1 cellular context compared by ENCODE assay signal in the genomic region with DNA sequence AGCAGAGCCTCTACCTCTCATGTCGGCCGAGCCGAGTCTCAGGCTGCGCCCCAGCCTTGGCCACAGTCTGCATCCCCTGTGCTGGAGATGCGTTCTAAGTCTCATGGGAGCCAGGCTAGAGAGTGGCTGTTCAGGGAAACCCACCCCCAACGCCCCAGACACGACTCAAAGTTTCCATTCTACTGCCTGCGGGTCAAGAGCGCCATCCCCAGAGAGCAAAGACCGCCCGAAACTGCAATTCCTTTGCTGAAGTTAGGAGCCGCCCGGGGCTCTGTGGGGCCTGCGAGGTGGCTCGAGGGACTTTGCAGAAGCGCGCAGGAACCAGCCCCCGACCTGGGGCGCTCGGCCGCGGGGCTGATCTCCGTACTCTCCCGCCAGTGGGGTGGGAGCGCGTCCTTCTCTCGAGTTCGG.
TF ChIP-seq lines count a peak whose summit lies in the region.

No MANE protein-coding gene starts in this region.

TF ChIP-seq in GM12878, 131 proteins besides CTCF, POLR2A, EP300 and RAD21:
- no peak for TF ChIP-seq GATAD2B (conservative IDR thresholded peaks at IDR 0.05; ENCODE audit: low read depth)
- TF ChIP-seq ZBED1 (IDR thresholded peaks at IDR 0.05; ENCODE audit: borderline replicate concordance), result no peak
- no peak for TF ChIP-seq IKZF1 (conservative IDR thresholded peaks at IDR 0.05)
- no peak for TF ChIP-seq FOS (IDR thresholded peaks at IDR 0.05; ENCODE audit: borderline replicate concordance, extremely low read depth, insufficient read length)
- TF ChIP-seq SMARCA5 (IDR thresholded peaks at IDR 0.05), result no peak
- TF ChIP-seq, protein P1, sequence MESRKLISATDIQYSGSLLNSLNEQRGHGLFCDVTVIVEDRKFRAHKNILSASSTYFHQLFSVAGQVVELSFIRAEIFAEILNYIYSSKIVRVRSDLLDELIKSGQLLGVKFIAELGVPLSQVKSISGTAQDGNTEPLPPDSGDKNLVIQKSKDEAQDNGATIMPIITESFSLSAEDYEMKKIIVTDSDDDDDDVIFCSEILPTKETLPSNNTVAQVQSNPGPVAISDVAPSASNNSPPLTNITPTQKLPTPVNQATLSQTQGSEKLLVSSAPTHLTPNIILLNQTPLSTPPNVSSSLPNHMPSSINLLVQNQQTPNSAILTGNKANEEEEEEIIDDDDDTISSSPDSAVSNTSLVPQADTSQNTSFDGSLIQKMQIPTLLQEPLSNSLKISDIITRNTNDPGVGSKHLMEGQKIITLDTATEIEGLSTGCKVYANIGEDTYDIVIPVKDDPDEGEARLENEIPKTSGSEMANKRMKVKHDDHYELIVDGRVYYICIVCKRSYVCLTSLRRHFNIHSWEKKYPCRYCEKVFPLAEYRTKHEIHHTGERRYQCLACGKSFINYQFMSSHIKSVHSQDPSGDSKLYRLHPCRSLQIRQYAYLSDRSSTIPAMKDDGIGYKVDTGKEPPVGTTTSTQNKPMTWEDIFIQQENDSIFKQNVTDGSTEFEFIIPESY (IDR thresholded peaks at IDR 0.05), result no peak
- TF ChIP-seq, protein P2, sequence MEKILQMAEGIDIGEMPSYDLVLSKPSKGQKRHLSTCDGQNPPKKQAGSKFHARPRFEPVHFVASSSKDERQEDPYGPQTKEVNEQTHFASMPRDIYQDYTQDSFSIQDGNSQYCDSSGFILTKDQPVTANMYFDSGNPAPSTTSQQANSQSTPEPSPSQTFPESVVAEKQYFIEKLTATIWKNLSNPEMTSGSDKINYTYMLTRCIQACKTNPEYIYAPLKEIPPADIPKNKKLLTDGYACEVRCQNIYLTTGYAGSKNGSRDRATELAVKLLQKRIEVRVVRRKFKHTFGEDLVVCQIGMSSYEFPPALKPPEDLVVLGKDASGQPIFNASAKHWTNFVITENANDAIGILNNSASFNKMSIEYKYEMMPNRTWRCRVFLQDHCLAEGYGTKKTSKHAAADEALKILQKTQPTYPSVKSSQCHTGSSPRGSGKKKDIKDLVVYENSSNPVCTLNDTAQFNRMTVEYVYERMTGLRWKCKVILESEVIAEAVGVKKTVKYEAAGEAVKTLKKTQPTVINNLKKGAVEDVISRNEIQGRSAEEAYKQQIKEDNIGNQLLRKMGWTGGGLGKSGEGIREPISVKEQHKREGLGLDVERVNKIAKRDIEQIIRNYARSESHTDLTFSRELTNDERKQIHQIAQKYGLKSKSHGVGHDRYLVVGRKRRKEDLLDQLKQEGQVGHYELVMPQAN (conservative IDR thresholded peaks at IDR 0.05), result no peak
- TF ChIP-seq, protein P3, sequence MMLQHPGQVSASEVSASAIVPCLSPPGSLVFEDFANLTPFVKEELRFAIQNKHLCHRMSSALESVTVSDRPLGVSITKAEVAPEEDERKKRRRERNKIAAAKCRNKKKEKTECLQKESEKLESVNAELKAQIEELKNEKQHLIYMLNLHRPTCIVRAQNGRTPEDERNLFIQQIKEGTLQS (IDR thresholded peaks at IDR 0.05; ENCODE audit: borderline replicate concordance, extremely low read depth, low read depth, low read length), result no peak
- no peak for TF ChIP-seq SPI1 (IDR thresholded peaks at IDR 0.05; ENCODE audit: borderline replicate concordance, insufficient read depth, low read depth, low read length)
- TF ChIP-seq NFIC (IDR thresholded peaks at IDR 0.05; ENCODE audit: low read depth, low read length), result no peak
TF ChIP-seq in GM12878: peak in this region for 0.
